Comparison of ENCODE assay signal across 3 cellular contexts in genomic region chr21:28144653-28145052, GRCh38.
TF ChIP-seq lines count a peak whose summit lies in the region.

No MANE protein-coding gene starts in this region.

TF ChIP-seq in SK-N-SH, 30 proteins besides CTCF, POLR2A, EP300 and RAD21:
- no peak for TF ChIP-seq IRF3 (IDR thresholded peaks at IDR 0.05; ENCODE audit: low read depth, low read length)
- no peak for TF ChIP-seq MXI1 (IDR thresholded peaks at IDR 0.05; ENCODE audit: low read depth, low read length)
- 0 out of 2 replicates have a peak, but pooled peaks have one; percentile 38 for TF ChIP-seq REST (IDR thresholded peaks at IDR 0.05; ENCODE audit: low read depth, low read length)

TF ChIP-seq in IMR-90, 13 proteins besides CTCF, POLR2A, EP300 and RAD21 (continued from another document):
- no peak for TF ChIP-seq MXI1 (IDR thresholded peaks at IDR 0.05; ENCODE audit: borderline replicate concordance, low read depth, low read length)
- TF ChIP-seq USF2 (IDR thresholded peaks at IDR 0.05; ENCODE audit: low read depth, low read length): no peak
- TF ChIP-seq FOS (IDR thresholded peaks at IDR 0.05; ENCODE audit: low read depth, low read length): no peak
- TF ChIP-seq RFX5 (IDR thresholded peaks at IDR 0.05; ENCODE audit: low read depth, low read length): no peak
- TF ChIP-seq RCOR1 (IDR thresholded peaks at IDR 0.05; ENCODE audit: insufficient replicate concordance, low read length): no peak
- no peak for TF ChIP-seq MAZ (IDR thresholded peaks at IDR 0.05; ENCODE audit: borderline replicate concordance, low read depth, low read length)
- no peak for TF ChIP-seq CHD1 (IDR thresholded peaks at IDR 0.05; ENCODE audit: low read depth, low read length)

TF ChIP-seq in Ishikawa, 13 proteins besides CTCF, POLR2A, EP300 and RAD21 (continued from another document):
- TF ChIP-seq USF1 (IDR thresholded peaks at IDR 0.05) (no peak), REST (IDR thresholded peaks at IDR 0.05; ENCODE audit: low read depth) (peak; percentile 54; the same call in 1 of the 2 replicates)
